Comparison of ENCODE assay signal across 4 cellular contexts in genomic region chr10:46581997-46582396, GRCh38. TPM values are rescaled to one million over a fixed set of nuclear protein-coding genes. Genes with fewer than 3 reads are reported as not detected.
"Had no signal": no experiment of that assay in that cellular context is flagged by ENCODE, and none has a peak within 500 bp of the region (broad histone marks: within the 10 kb centered on the region; RNA-seq: fewer than 3 reads in every experiment).

No MANE protein-coding gene starts in this region.

RNA-seq across cellular contexts. Expression of gene SYT15, which starts 3.1 kb away (rescaled TPM):
- total RNA-seq: HT-29 had no signal

RNA-seq across cellular contexts. Expression of gene GPRIN2, which starts 25.5 kb away (rescaled TPM):
- total RNA-seq: HepG2, HT1080, K562 had no signal
